Comparison of ENCODE assay signal across 8 cellular contexts in the genomic region with DNA sequence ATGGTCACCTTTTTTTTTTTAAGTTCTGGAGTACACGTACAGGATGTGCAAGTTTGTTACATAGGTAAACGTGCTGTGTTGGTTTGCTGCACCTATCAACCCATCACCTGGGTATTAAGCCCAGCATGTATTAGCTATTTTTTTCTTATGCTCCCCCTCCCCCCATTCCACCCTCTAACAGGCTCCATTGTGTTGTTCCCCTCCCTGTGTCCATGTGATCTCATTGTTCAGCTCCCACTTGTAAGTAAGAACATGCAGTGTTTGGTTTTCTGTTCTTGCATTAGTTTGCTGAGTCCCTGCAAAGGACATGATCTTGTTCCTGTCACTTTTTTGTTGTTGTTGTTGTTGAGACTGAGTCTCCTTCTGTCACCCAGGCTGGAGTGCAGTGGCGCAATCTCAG. TPM values are rescaled to one million over a fixed set of nuclear protein-coding genes. Genes with fewer than 3 reads are reported as not detected.
DNase-seq lines count a peak whose midpoint lies in the region; ATAC-seq, FAIRE-seq and TF ChIP-seq lines count a peak whose summit lies in the region.
"Not testable (repeated sequence)": the region's sequence is repeated elsewhere in the genome, so short reads cannot be mapped to it uniquely, and the experiment has no call there.

No MANE protein-coding gene starts in this region.

- peaks cover 37% of the 10 kb centered on the region for H3K36me3 Mint-ChIP-seq in T-helper 2 cell treated with Interferon-gamma antibody and Interleukin-4, amounts not matched to agents 5 μg/mL and 100 μg/mL, for 36 hours (ENCODE audit: low read depth)
- peaks cover 7 to 20% of the 10 kb centered on the region in 2 donors for H3K36me3 Mint-ChIP-seq in activated T-cell treated with anti-CD3 and anti-CD28 coated beads, Interleukin-2, amount 50 U/mL, for 72 hours (ENCODE audit: insufficient read depth in 2 of 2)
- H3K36me3 Mint-ChIP-seq in naive thymus-derived CD8-positive, alpha-beta T cell: peaks cover 0 to 23% (median 0%) of the 10 kb centered on the region in 3 donors

- intact Hi-C loops in GM12878 (cut with micrococcal nuclease; ENCODE audit: unreplicated experiment): not testable (repeated sequence)

- not testable (repeated sequence) for TF ChIP-seq EP300 in GM12878 (IDR thresholded peaks at IDR 0.05; ENCODE audit: borderline replicate concordance in 1 of 2, control insufficient read depth in 1 of 2, low read depth in 2 of 2, low read length in 2 of 2)

- in situ Hi-C loops in GM12878 (cut with MboI): loop anchor here (5.0 kb wide), 1 partner anchor 35 kb away; a partner anchor contains a TSS

- H3K79me2 ChIP-seq in Karpas-422 (ENCODE audit: low read length): peaks cover 58% of the 10 kb centered on the region
- H3K79me2 ChIP-seq in GM12878 (ENCODE audit: control insufficient read depth, insufficient read depth, low read length): peaks cover 51% of the 10 kb centered on the region

- POLR2A ChIA-PET in GM12878 (lab: Charles Lee): interaction anchor here (0.6 to 1.4 kb wide), 2 partner anchors 11 to 26 kb away, joined by 5 to 9 read pairs; a partner anchor contains a TSS
- POLR2A ChIA-PET in naive thymus-derived CD8-positive, alpha-beta T cell (lab: Charles Lee): interaction anchor here (0.6 to 7.2 kb wide), 6 partner anchors 8 to 71 kb away, joined by 3 to 104 read pairs (median 4); a partner anchor contains a TSS

- not testable (repeated sequence) for H3K9me3 Mint-ChIP-seq in T-helper 2 cell treated with Interferon-gamma antibody and Interleukin-4, amounts not matched to agents 5 μg/mL and 100 μg/mL, for 36 hours; activated T-cell treated with anti-CD3 and anti-CD28 coated beads, Interleukin-2, amount 50 U/mL, for 72 hours; naive thymus-derived CD8-positive, alpha-beta T cell

- H3K4me1 Mint-ChIP-seq in T-helper 2 cell treated with Interferon-gamma antibody and Interleukin-4, amounts not matched to agents 5 μg/mL and 100 μg/mL, for 36 hours (ENCODE audit: low read depth): peaks cover 20% of the 10 kb centered on the region
- peaks cover 49% of the 10 kb centered on the region for H3K4me1 Mint-ChIP-seq in activated T-cell treated with anti-CD3 and anti-CD28 coated beads, Interleukin-2, amount 50 U/mL, for 72 hours (ENCODE audit: low read depth)
- peaks cover 13 to 46% (median 35%) of the 10 kb centered on the region in 4 donors for H3K4me1 Mint-ChIP-seq in naive thymus-derived CD8-positive, alpha-beta T cell

- peaks cover 33% of the 10 kb centered on the region for H3K4me1 ChIP-seq in Karpas-422 (ENCODE audit: low read length)
- H3K4me1 ChIP-seq in GM12878 (ENCODE audit: control insufficient read depth, insufficient read depth, low read length): not testable (repeated sequence)

- H3K36me3 ChIP-seq in Karpas-422 (ENCODE audit: insufficient read depth, low read length): peaks cover 49% of the 10 kb centered on the region
- peaks cover 6 to 32% of the 10 kb centered on the region in 2 experiments for H3K36me3 ChIP-seq in GM12878 (ENCODE audit: control insufficient read depth in 2 of 2, insufficient read depth in 2 of 2, low read length in 1 of 2)

- H3K4me3 Mint-ChIP-seq in T-helper 2 cell treated with Interferon-gamma antibody and Interleukin-4, amounts not matched to agents 5 μg/mL and 100 μg/mL, for 36 hours: peak overlapping the region; percentile 1
- H3K4me3 Mint-ChIP-seq in activated T-cell treated with anti-CD3 and anti-CD28 coated beads, Interleukin-2, amount 50 U/mL, for 72 hours: peak overlapping the region in 1 of 2 donors; percentile 2
- peak overlapping the region in 1 of 10 donors; percentile 45 for H3K4me3 Mint-ChIP-seq in naive thymus-derived CD8-positive, alpha-beta T cell

- not testable (repeated sequence) for TF ChIP-seq CTCF in GM12878 (IDR thresholded peaks at IDR 0.05 in 2 of 3, conservative IDR thresholded peaks at IDR 0.05 in 1 of 3; ENCODE audit: control insufficient read depth in 2 of 3, extremely low read depth in 1 of 3, insufficient read depth in 1 of 3, low read depth in 3 of 3, low read length in 3 of 3)

- not testable (repeated sequence) for H3K9me2 ChIP-seq in Karpas-422 (replicated peaks; ENCODE audit: insufficient read depth, low read length)

- H3K9ac ChIP-seq in Karpas-422 (ENCODE audit: low read length); GM12878 (ENCODE audit: control insufficient read depth, insufficient read depth, low read length): not testable (repeated sequence)

- not testable (repeated sequence) for H2AFZ ChIP-seq in Karpas-422 (ENCODE audit: low read length); GM12878 (ENCODE audit: control insufficient read depth, low read depth, low read length)

- CTCF ChIA-PET in GM12878 (lab: Yijun Ruan, JAX): interaction anchor here (3.7 kb wide), 1 partner anchor 42 kb away, joined by 15 read pairs; no protein-coding TSS in a partner anchor

- TF ChIP-seq POLR2A in GM12878 (IDR thresholded peaks at IDR 0.05; ENCODE audit: low read depth, low read length): not testable (repeated sequence)

- SMC1A ChIA-PET in GM12878 (lab: Charles Lee; ENCODE audit: uncharacterized antibody, unreplicated experiment): interaction anchor here (1.3 to 4.0 kb wide), 5 partner anchors 10 to 73 kb away, joined by 3 to 23 read pairs (median 5); no protein-coding TSS in a partner anchor

- RAD21 ChIA-PET in GM12878 (lab: Charles Lee; ENCODE audit: unreplicated experiment): interaction anchor here (1.7 kb wide), 1 partner anchor 73 kb away, joined by 5 read pairs; no protein-coding TSS in a partner anchor

- DNase-seq in Ammon's horn (ENCODE audit: low spot score) (peak; percentile 59), foreskin melanocyte (peak; percentile 11), substantia nigra (lab: John Stamatoyannopoulos, UW) (peak in 26 of 49 donors; percentile 1 to 67 (median 11))
- DNase-seq in Karpas-422; T-helper 2 cell treated with Interferon-gamma antibody and Interleukin-4, amounts not matched to agents 5 μg/mL and 100 μg/mL, for 36 hours (ENCODE audit: low spot score); activated T-cell treated with anti-CD3 and anti-CD28 coated beads, Interleukin-2, amount 50 U/mL, for 72 hours; GM12878 (ENCODE audit: low read depth, low spot score); naive thymus-derived CD8-positive, alpha-beta T cell: not testable (repeated sequence)

- H3K27ac ChIP-seq in Karpas-422 (ENCODE audit: low read length) (peak overlapping the region; percentile 98; the same call in 1 of the 2 replicates), substantia nigra (ENCODE audit: low read depth, low read length, poor library complexity, severe bottlenecking) (peak overlapping the region; percentile 62)
- H3K27ac ChIP-seq in GM12878 (ENCODE audit: control insufficient read depth, insufficient read depth): not testable (repeated sequence)

- H3K27me3 Mint-ChIP-seq in T-helper 2 cell treated with Interferon-gamma antibody and Interleukin-4, amounts not matched to agents 5 μg/mL and 100 μg/mL, for 36 hours (ENCODE audit: low read depth); activated T-cell treated with anti-CD3 and anti-CD28 coated beads, Interleukin-2, amount 50 U/mL, for 72 hours (ENCODE audit: low read depth); naive thymus-derived CD8-positive, alpha-beta T cell: not testable (repeated sequence)

- H3K4me3 ChIP-seq in Karpas-422 (ENCODE audit: low read length): not testable (repeated sequence)
- H3K4me3 ChIP-seq in GM12878: peak overlapping the region; percentile 14; the same call in 1 of the 2 replicates

- BruUV-seq in GM12878 (replicated peaks; lab: Mats Ljungman, UMichigan): not testable (repeated sequence)

- not testable (repeated sequence) for ATAC-seq in activated T-cell treated with anti-CD3 and anti-CD28 coated beads, Interleukin-2, amount 50 U/mL, for 72 hours (replicated peaks in 1 of 2); GM12878; naive thymus-derived CD8-positive, alpha-beta T cell

- H3K27me3 ChIP-seq in Karpas-422 (ENCODE audit: low read length); GM12878 (replicated peaks in 1 of 2; ENCODE audit: control insufficient read depth in 2 of 2, insufficient read depth in 2 of 2, low read length in 1 of 2): not testable (repeated sequence)

- not testable (repeated sequence) for FAIRE-seq in GM12878 (lab: Jason Lieb, UNC)

- not testable (repeated sequence) for H3K9me3 ChIP-seq in Karpas-422 (ENCODE audit: low read length); GM12878 (replicated peaks; ENCODE audit: control insufficient read depth, insufficient read depth, low read length)

- 86% methylated on average over 3 of the region's 3 CpGs for WGBS in GM12878 (ENCODE audit: insufficient coverage, insufficient replicate concordance, low lambda C conversion rate, missing lambda C conversion rate)

- not testable (repeated sequence) for H3K27ac Mint-ChIP-seq in T-helper 2 cell treated with Interferon-gamma antibody and Interleukin-4, amounts not matched to agents 5 μg/mL and 100 μg/mL, for 36 hours
- peak overlapping the region; percentile 67 for H3K27ac Mint-ChIP-seq in activated T-cell treated with anti-CD3 and anti-CD28 coated beads, Interleukin-2, amount 50 U/mL, for 72 hours
- peak overlapping the region in 8 of 10 donors; percentile 44 to 97 (median 76) for H3K27ac Mint-ChIP-seq in naive thymus-derived CD8-positive, alpha-beta T cell

- H3K4me2 ChIP-seq in Karpas-422 (ENCODE audit: low read depth, low read length, poor library complexity, severe bottlenecking): not testable (repeated sequence)
- H3K4me2 ChIP-seq in GM12878 (ENCODE audit: control insufficient read depth, insufficient read depth): peak overlapping the region; percentile 15; the same call in 1 of the 2 replicates

- not testable (repeated sequence) for TF ChIP-seq RAD21 in GM12878 (IDR thresholded peaks at IDR 0.05; ENCODE audit: insufficient read depth, low read depth, low read length)

- not testable (repeated sequence) for H4K20me1 ChIP-seq in Karpas-422 (ENCODE audit: insufficient read depth, low read depth, low read length); GM12878 (ENCODE audit: control insufficient read depth, insufficient read depth)

RNA-seq across cellular contexts. Expression of a gene that starts 3.4 kb away (rescaled TPM):
- total RNA-seq in Karpas-422 (2014; rRNA removed; shearing (Covaris generic); ENCODE audit: low replicate concordance): 103 and 124 TPM in 2 replicates
- 100 to 1,000 TPM; 156 to 168 TPM for total RNA-seq in activated T-cell treated with anti-CD3 and anti-CD28 coated beads, Interleukin-2, amount 50 U/mL, for 72 hours
- total RNA-seq in GM12878 (2013; cell fraction: nucleolus; rRNA removed): 64.5 and 66.0 TPM in 2 replicates
- total RNA-seq in GM12878 (2014; rRNA removed) (141 and 144 TPM in 2 replicates), GM12878 (2014; rRNA removed; fragmentation: Illumina TruSeq; extraction: Trizol) (96.9 and 98.2 TPM in 2 replicates), GM12878 (2021) (110 and 113 TPM in 2 replicates)
- 34.6 TPM for polyA plus RNA-seq in GM12878 (2011; ENCODE audit: low read depth)
- polyA plus RNA-seq in GM12878 (2011; rRNA removed) (84.0 and 160 TPM in 2 replicates), GM12878 (2014; fragmentation: Illumina TruSeq; extraction: Trizol) (110 and 146 TPM in 2 replicates), GM12878 (2014; fragmentation: Nextera tagmentation; extraction: Ambion mirVana) (10 to 100 TPM; 24.2 to 32.8 TPM), GM12878 (2014; rRNA removed) (114 TPM in 2 replicates), GM12878 (2016; fragmentation: Nextera tagmentation; extraction: Ambion mirVana) (100 to 1,000 TPM; 105 to 108 TPM)
- 138 and 147 TPM in 2 replicates for polyA plus RNA-seq in GM12878 (2011; cell fraction: cytosol; rRNA removed)
- polyA plus RNA-seq in GM12878 (2011; cell fraction: nucleus; rRNA removed): 98.8 and 145 TPM in 2 replicates
- 50.7 and 70.2 TPM in 2 replicates for polyA plus RNA-seq in GM12878 (2012)
- polyA minus RNA-seq in GM12878 (2011; rRNA and poly(A)+ RNA removed): 165 and 222 TPM in 2 replicates
- polyA minus RNA-seq in GM12878 (2011; cell fraction: cytosol; rRNA and poly(A)+ RNA removed): 89.0 and 105 TPM in 2 replicates
- 67.3 and 111 TPM in 2 replicates for polyA minus RNA-seq in GM12878 (2011; cell fraction: nucleus; rRNA and poly(A)+ RNA removed)
- 10 to 100 TPM; 40.4 to 46.3 TPM for total RNA-seq in naive thymus-derived CD8-positive, alpha-beta T cell
- 10 to 100 TPM; 24.7 to 45.3 (median 28.1) TPM for polyA plus RNA-seq in naive thymus-derived CD8-positive, alpha-beta T cell

RNA-seq across cellular contexts. Expression of a gene that starts 4.2 kb away (rescaled TPM):
- 171 and 201 TPM in 2 replicates for total RNA-seq in Karpas-422 (2014; rRNA removed; shearing (Covaris generic); ENCODE audit: low replicate concordance)
- 100 to 1,000 TPM; 170 to 179 TPM for total RNA-seq in activated T-cell treated with anti-CD3 and anti-CD28 coated beads, Interleukin-2, amount 50 U/mL, for 72 hours
- total RNA-seq in GM12878 (2013; cell fraction: nucleolus; rRNA removed): 9.8 and 10.5 TPM in 2 replicates
- total RNA-seq in GM12878 (2014; rRNA removed) (137 and 175 TPM in 2 replicates), GM12878 (2014; rRNA removed; fragmentation: Illumina TruSeq; extraction: Trizol) (254 and 259 TPM in 2 replicates), GM12878 (2021) (275 and 276 TPM in 2 replicates)
- 71.7 TPM for polyA plus RNA-seq in GM12878 (2011; ENCODE audit: low read depth)
- polyA plus RNA-seq in GM12878 (2011; rRNA removed) (159 and 252 TPM in 2 replicates), GM12878 (2014; fragmentation: Illumina TruSeq; extraction: Trizol) (241 and 255 TPM in 2 replicates), GM12878 (2014; fragmentation: Nextera tagmentation; extraction: Ambion mirVana) (1,000 to 10,000 TPM in 1 of 2 experiments, 100 to 1,000 TPM in 1; 908 to 1,202 TPM), GM12878 (2014; rRNA removed) (167 and 183 TPM in 2 replicates), GM12878 (2016; fragmentation: Nextera tagmentation; extraction: Ambion mirVana) (100 to 1,000 TPM; 583 to 588 TPM)
- polyA plus RNA-seq in GM12878 (2011; cell fraction: cytosol; rRNA removed): 119 and 123 TPM in 2 replicates
- polyA plus RNA-seq in GM12878 (2011; cell fraction: nucleus; rRNA removed): 64.4 and 67.0 TPM in 2 replicates
- 159 and 228 TPM in 2 replicates for polyA plus RNA-seq in GM12878 (2012)
- 29.2 and 48.2 TPM in 2 replicates for polyA minus RNA-seq in GM12878 (2011; rRNA and poly(A)+ RNA removed)
- 18.4 and 20.6 TPM in 2 replicates for polyA minus RNA-seq in GM12878 (2011; cell fraction: cytosol; rRNA and poly(A)+ RNA removed)
- polyA minus RNA-seq in GM12878 (2011; cell fraction: nucleus; rRNA and poly(A)+ RNA removed): 15.7 and 20.9 TPM in 2 replicates
- total RNA-seq in naive thymus-derived CD8-positive, alpha-beta T cell: 10 to 100 TPM; 71.6 to 77.3 TPM
- polyA plus RNA-seq in naive thymus-derived CD8-positive, alpha-beta T cell: 100 to 1,000 TPM; 220 to 230 (median 224) TPM

RNA-seq across cellular contexts. Expression of a gene that starts 26.8 kb away (rescaled TPM):
- total RNA-seq in Karpas-422 (2014; rRNA removed; shearing (Covaris generic); ENCODE audit: low replicate concordance): 528 and 555 TPM in 2 replicates
- total RNA-seq in activated T-cell treated with anti-CD3 and anti-CD28 coated beads, Interleukin-2, amount 50 U/mL, for 72 hours: 10 to 100 TPM; 51.2 to 53.1 TPM
- total RNA-seq in GM12878 (2013; cell fraction: nucleolus; rRNA removed): 46.0 and 47.7 TPM in 2 replicates
- total RNA-seq in GM12878 (2014; rRNA removed) (28.9 and 31.5 TPM in 2 replicates), GM12878 (2014; rRNA removed; fragmentation: Illumina TruSeq; extraction: Trizol) (14.8 and 16.6 TPM in 2 replicates), GM12878 (2021) (26.0 and 26.2 TPM in 2 replicates)
- 23.5 TPM for polyA plus RNA-seq in GM12878 (2011; ENCODE audit: low read depth)
- polyA plus RNA-seq in GM12878 (2011; rRNA removed) (37.1 and 41.3 TPM in 2 replicates), GM12878 (2014; fragmentation: Illumina TruSeq; extraction: Trizol) (32.3 and 36.1 TPM in 2 replicates), GM12878 (2014; fragmentation: Nextera tagmentation; extraction: Ambion mirVana) (1 to 10 TPM; 4.8 to 8.8 TPM), GM12878 (2014; rRNA removed) (121 and 123 TPM in 2 replicates), GM12878 (2016; fragmentation: Nextera tagmentation; extraction: Ambion mirVana) (10 to 100 TPM; 25.9 to 28.9 TPM)
- 43.5 and 45.8 TPM in 2 replicates for polyA plus RNA-seq in GM12878 (2011; cell fraction: cytosol; rRNA removed)
- 155 and 209 TPM in 2 replicates for polyA plus RNA-seq in GM12878 (2011; cell fraction: nucleus; rRNA removed)
- 33.3 and 39.4 TPM in 2 replicates for polyA plus RNA-seq in GM12878 (2012)
- polyA minus RNA-seq in GM12878 (2011; rRNA and poly(A)+ RNA removed): 15.5 and 19.4 TPM in 2 replicates
- polyA minus RNA-seq in GM12878 (2011; cell fraction: cytosol; rRNA and poly(A)+ RNA removed): 8.6 and 14.3 TPM in 2 replicates
- 19.2 and 24.9 TPM in 2 replicates for polyA minus RNA-seq in GM12878 (2011; cell fraction: nucleus; rRNA and poly(A)+ RNA removed)
- 10 to 100 TPM; 91.4 to 92.6 TPM for total RNA-seq in naive thymus-derived CD8-positive, alpha-beta T cell
- 10 to 100 TPM in 2 of 3 donors, 1 to 10 TPM in 1; 9.7 to 13.6 (median 10.9) TPM for polyA plus RNA-seq in naive thymus-derived CD8-positive, alpha-beta T cell

RNA-seq across cellular contexts. Expression of a gene that starts 37.0 kb away (rescaled TPM):
- total RNA-seq in Karpas-422 (2014; rRNA removed; shearing (Covaris generic); ENCODE audit: low replicate concordance): 13,828 and 17,952 TPM in 2 replicates
- total RNA-seq in activated T-cell treated with anti-CD3 and anti-CD28 coated beads, Interleukin-2, amount 50 U/mL, for 72 hours: 1,000 to 10,000 TPM; 4,101 to 4,234 TPM
- total RNA-seq in GM12878 (2013; cell fraction: nucleolus; rRNA removed): 971 and 990 TPM in 2 replicates
- total RNA-seq in GM12878 (2014; rRNA removed) (8,450 and 8,907 TPM in 2 replicates), GM12878 (2014; rRNA removed; fragmentation: Illumina TruSeq; extraction: Trizol) (5,296 and 5,818 TPM in 2 replicates), GM12878 (2021) (5,606 and 5,698 TPM in 2 replicates)
- 4,872 TPM for polyA plus RNA-seq in GM12878 (2011; ENCODE audit: low read depth)
- polyA plus RNA-seq in GM12878 (2011; rRNA removed) (7,976 and 14,240 TPM in 2 replicates), GM12878 (2014; fragmentation: Illumina TruSeq; extraction: Trizol) (5,112 and 9,478 TPM in 2 replicates), GM12878 (2014; fragmentation: Nextera tagmentation; extraction: Ambion mirVana) (over 10,000 TPM in 1 of 2 experiments, 1,000 to 10,000 TPM in 1; 9,323 to 11,518 TPM), GM12878 (2014; rRNA removed) (9,590 and 10,389 TPM in 2 replicates), GM12878 (2016; fragmentation: Nextera tagmentation; extraction: Ambion mirVana) (1,000 to 10,000 TPM; 9,069 to 9,909 TPM)
- polyA plus RNA-seq in GM12878 (2011; cell fraction: cytosol; rRNA removed): 25,075 and 29,832 TPM in 2 replicates
- 10,735 and 12,198 TPM in 2 replicates for polyA plus RNA-seq in GM12878 (2011; cell fraction: nucleus; rRNA removed)
- polyA plus RNA-seq in GM12878 (2012): 10,674 and 13,698 TPM in 2 replicates
- polyA minus RNA-seq in GM12878 (2011; rRNA and poly(A)+ RNA removed): 10,096 and 19,827 TPM in 2 replicates
- polyA minus RNA-seq in GM12878 (2011; cell fraction: cytosol; rRNA and poly(A)+ RNA removed): 5,010 and 5,239 TPM in 2 replicates
- 1,914 and 2,640 TPM in 2 replicates for polyA minus RNA-seq in GM12878 (2011; cell fraction: nucleus; rRNA and poly(A)+ RNA removed)
- total RNA-seq in naive thymus-derived CD8-positive, alpha-beta T cell: 100 to 1,000 TPM; 355 to 363 TPM
- polyA plus RNA-seq in naive thymus-derived CD8-positive, alpha-beta T cell: 1,000 to 10,000 TPM; 1,014 to 1,110 (median 1,062) TPM

RNA-seq across cellular contexts. Expression of a gene that starts 45.4 kb away (rescaled TPM):
- total RNA-seq in Karpas-422 (2014; rRNA removed; shearing (Covaris generic); ENCODE audit: low replicate concordance): 6.1 and 11.2 TPM in 2 replicates
- total RNA-seq in activated T-cell treated with anti-CD3 and anti-CD28 coated beads, Interleukin-2, amount 50 U/mL, for 72 hours: 10 to 100 TPM; 26.0 to 29.6 TPM
- 134 and 138 TPM in 2 replicates for total RNA-seq in GM12878 (2013; cell fraction: nucleolus; rRNA removed)
- total RNA-seq in GM12878 (2014; rRNA removed) (39.1 and 40.4 TPM in 2 replicates), GM12878 (2014; rRNA removed; fragmentation: Illumina TruSeq; extraction: Trizol) (24.7 and 25.0 TPM in 2 replicates), GM12878 (2021) (26.4 and 29.0 TPM in 2 replicates)
- polyA plus RNA-seq in GM12878 (2011; ENCODE audit: low read depth): 11.0 TPM
- polyA plus RNA-seq in GM12878 (2011; rRNA removed) (28.5 and 45.0 TPM in 2 replicates), GM12878 (2014; fragmentation: Illumina TruSeq; extraction: Trizol) (13.0 and 26.4 TPM in 2 replicates), GM12878 (2014; fragmentation: Nextera tagmentation; extraction: Ambion mirVana) (10 to 100 TPM; 12.4 to 20.9 TPM), GM12878 (2014; rRNA removed) (40.4 and 43.1 TPM in 2 replicates), GM12878 (2016; fragmentation: Nextera tagmentation; extraction: Ambion mirVana) (10 to 100 TPM; 33.3 to 39.9 TPM)
- polyA plus RNA-seq in GM12878 (2011; cell fraction: cytosol; rRNA removed): 58.4 and 72.0 TPM in 2 replicates
- polyA plus RNA-seq in GM12878 (2011; cell fraction: nucleus; rRNA removed): 125 and 140 TPM in 2 replicates
- 28.1 and 29.4 TPM in 2 replicates for polyA plus RNA-seq in GM12878 (2012)
- polyA minus RNA-seq in GM12878 (2011; rRNA and poly(A)+ RNA removed): 33.4 and 60.3 TPM in 2 replicates
- polyA minus RNA-seq in GM12878 (2011; cell fraction: cytosol; rRNA and poly(A)+ RNA removed): 11.2 and 13.9 TPM in 2 replicates
- 36.0 and 56.5 TPM in 2 replicates for polyA minus RNA-seq in GM12878 (2011; cell fraction: nucleus; rRNA and poly(A)+ RNA removed)
- total RNA-seq in naive thymus-derived CD8-positive, alpha-beta T cell: 10 to 100 TPM; 42.5 to 45.4 TPM
- polyA plus RNA-seq in naive thymus-derived CD8-positive, alpha-beta T cell: 100 to 1,000 TPM in 2 of 3 donors, 10 to 100 TPM in 1; 46.0 to 126 (median 106) TPM
